2 cellular contexts compared by ENCODE assay signal in genomic region chr16:86824751-86825310, GRCh38.
TF ChIP-seq lines count a peak whose summit lies in the region.

No MANE protein-coding gene starts in this region.

TF ChIP-seq in HepG2, 621 proteins besides CTCF, POLR2A, EP300 and RAD21 (continued from another document):
- TF ChIP-seq ZNF766 (CRISPR knock-in tag; IDR thresholded peaks at IDR 0.05; ENCODE audit: borderline replicate concordance) = no peak
- peak; percentile 94 for TF ChIP-seq CREB1 (IDR thresholded peaks at IDR 0.05)
- no peak for TF ChIP-seq CREB1 (CRISPR knock-in tag; IDR thresholded peaks at IDR 0.05)

TF ChIP-seq in K562, 482 proteins besides CTCF, POLR2A, EP300 and RAD21 (continued from another document):
- no peak for TF ChIP-seq FOXP4 (CRISPR knock-in tag; IDR thresholded peaks at IDR 0.05; ENCODE audit: borderline replicate concordance)
- no peak for TF ChIP-seq ZBTB11 (CRISPR knock-in tag; IDR thresholded peaks at IDR 0.05)
- no peak for TF ChIP-seq MXD1 (CRISPR knock-in tag; IDR thresholded peaks at IDR 0.05; ENCODE audit: borderline replicate concordance, poor library complexity, severe bottlenecking)
- no peak for TF ChIP-seq ZNF324 (CRISPR knock-in tag; IDR thresholded peaks at IDR 0.05)
